14 cellular contexts compared by ENCODE assay signal in the genomic region with DNA sequence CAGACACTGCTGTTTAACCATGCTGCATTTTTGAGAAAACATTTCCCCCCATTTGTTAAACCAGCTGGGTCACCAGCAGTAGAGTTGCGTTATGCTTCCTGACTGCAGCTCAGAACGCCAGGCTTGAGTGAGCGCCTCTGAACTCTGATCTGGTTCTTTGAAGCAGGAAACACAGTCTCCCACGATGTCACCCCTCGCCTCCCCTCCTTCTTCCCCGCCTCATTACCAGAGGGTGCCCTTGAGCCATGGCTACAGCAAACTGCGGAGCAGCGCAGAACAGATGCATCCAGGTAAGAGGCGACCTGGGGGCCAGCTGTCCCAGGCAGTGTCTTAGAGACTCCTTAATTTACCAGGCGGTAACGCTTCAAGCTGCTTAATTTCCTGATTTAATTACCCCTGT.
DNase-seq lines count a peak whose midpoint lies in the region; ATAC-seq and TF ChIP-seq lines count a peak whose summit lies in the region.
"Had no signal": no experiment of that assay in that cellular context is flagged by ENCODE, and none has a peak within 500 bp of the region (broad histone marks: within the 10 kb centered on the region; RNA-seq: fewer than 3 reads in every experiment).

No MANE protein-coding gene starts in this region.

- ATAC-seq in DND-41 (ENCODE audit: insufficient read depth, low read depth) = no peak; the same call in 2 of the 3 replicates
- ATAC-seq: K562 had no signal

- no peak overlapping the region for H3K4me2 ChIP-seq in DND-41 (ENCODE audit: insufficient read depth, low read length)

- no peaks in the 10 kb centered on the region for H3K27me3 Mint-ChIP-seq in nephron (ENCODE audit: low read depth)
- H3K27me3 Mint-ChIP-seq: B cell had no signal

- no peaks in the 10 kb centered on the region for H3K4me1 ChIP-seq in DND-41 (ENCODE audit: insufficient read depth, low read length)
- peaks cover 4% of the 10 kb centered on the region for H3K4me1 ChIP-seq in colonic mucosa
- H3K4me1 ChIP-seq in uterus = no peaks in the 10 kb centered on the region

- TF ChIP-seq POLR2A in uterus (IDR thresholded peaks at IDR 0.05) = no peak

- no peaks in the 10 kb centered on the region for H3K36me3 Mint-ChIP-seq in nephron (ENCODE audit: low read depth)

- TF ChIP-seq CTCF in DND-41 (IDR thresholded peaks at IDR 0.05; ENCODE audit: borderline replicate concordance, extremely low read depth, low read length, poor library complexity, severe bottlenecking) (no peak), colonic mucosa (IDR thresholded peaks at IDR 0.05) (no peak), nephron (IDR thresholded peaks at IDR 0.05; ENCODE audit: unreplicated experiment in 3 of 3) (no peak), uterus (IDR thresholded peaks at IDR 0.05) (no peak)

- intact Hi-C loops in colonic mucosa (cut with DNase I) = no loop called here
- intact Hi-C loops in uterus (cut with DNase I; ENCODE audit: low total_unique reads) = no loop called here

- H4K20me1 ChIP-seq in DND-41 (ENCODE audit: insufficient read depth, low read length) = no peaks in the 10 kb centered on the region

- H3K4me3 ChIP-seq in DND-41 (ENCODE audit: low read depth in 1 of 2, low read length in 2 of 2) (no peak overlapping the region), colonic mucosa (no peak overlapping the region), uterus (no peak overlapping the region)
- H3K4me3 ChIP-seq: K562 had no signal

- H3K4me1 Mint-ChIP-seq in nephron = peaks cover 81% of the 10 kb centered on the region

- DNase-seq in DND-41 (peak; percentile 4), NCI-H510A treated with DMSO at 0.1 percent for 48 hours (lab: John Stamatoyannopoulos, UW) (peak; percentile 63), colonic mucosa (peak; percentile 50), uterus (no peak), NCI-H446 (lab: John Stamatoyannopoulos, UW) (no peak), superior temporal gyrus (ENCODE audit: extremely low spot score) (no peak)
- DNase-seq in activated CD4-positive, alpha-beta T cell treated with anti-CD3 and anti-CD28 coated beads, Interleukin-2, amount 50 U/mL, for 48 hours = no peak
- DNase-seq: activated CD4-positive, alpha-beta T cell treated with anti-CD3 and anti-CD28 coated beads, Interleukin-2, amount 50 U/mL, for 1 hour; activated effector memory CD4-positive, alpha-beta T cell treated with Interleukin-2 at 50 U/mL for 16 hours; NCI-H1694 treated with DMSO at 0.1 percent for 48 hours; T-helper 1 cell had no signal

- H3K79me2 ChIP-seq in DND-41 (ENCODE audit: insufficient read depth, low read length) = no peaks in the 10 kb centered on the region

- H3K27ac Mint-ChIP-seq in nephron = peak overlapping the region; percentile 83 to 95 (median 93)
- H3K27ac Mint-ChIP-seq: B cell had no signal

- H3K4me3 Mint-ChIP-seq in nephron = peak overlapping the region; percentile 13 to 72 (median 70)
- H3K4me3 Mint-ChIP-seq: B cell had no signal

- H3K9me3 ChIP-seq in DND-41 (ENCODE audit: insufficient read depth, low read length, severe bottlenecking) (no peaks in the 10 kb centered on the region), colonic mucosa (no peaks in the 10 kb centered on the region), uterus (no peaks in the 10 kb centered on the region)

- H3K36me3 ChIP-seq in DND-41 (ENCODE audit: insufficient read depth, low read length) (no peaks in the 10 kb centered on the region), colonic mucosa (no peaks in the 10 kb centered on the region), uterus (no peaks in the 10 kb centered on the region)

- H3K9me3 Mint-ChIP-seq in nephron = no peaks in the 10 kb centered on the region

- H3K27ac ChIP-seq in DND-41 (ENCODE audit: low read length) (no peak overlapping the region), colonic mucosa (peak overlapping the region; percentile 16), uterus (no peak overlapping the region)

- no peaks in the 10 kb centered on the region for H3K27me3 ChIP-seq in DND-41 (ENCODE audit: insufficient read depth, low read length, poor library complexity)
- no peaks in the 10 kb centered on the region for H3K27me3 ChIP-seq in colonic mucosa
- H3K27me3 ChIP-seq in uterus = no peaks in the 10 kb centered on the region

- no peak overlapping the region for H2AFZ ChIP-seq in DND-41 (ENCODE audit: low read depth, low read length)

- H3K9ac ChIP-seq in DND-41 (ENCODE audit: low read depth, low read length) (no peak overlapping the region), colonic mucosa (ENCODE audit: low read depth in 2 of 2, low read length in 2 of 2) (no peak overlapping the region)

Comparison
In these comparisons a context has a peak if more than half of its experiments do, and no peak if none do; other contexts are left out.
1. DNase-seq: peak in DND-41 (single experiment), NCI-H510A treated with DMSO at 0.1 percent for 48 hours (single experiment) and colonic mucosa (single experiment); none in uterus (0 of 2), NCI-H446 (0 of 2), superior temporal gyrus (single experiment) and activated CD4-positive, alpha-beta T cell treated with anti-CD3 and anti-CD28 coated beads, Interleukin-2, amount 50 U/mL, for 48 hours (0 of 2).